In genomic region chr6:141326925-141327324, GRCh38 we compare ENCODE assay signal across 1 cellular context.
TF ChIP-seq lines count a peak whose summit lies in the region.

No MANE protein-coding gene starts in this region.

TF ChIP-seq in HEK293, 187 proteins besides CTCF, POLR2A, EP300 and RAD21 (continued from another document):
- TF ChIP-seq, protein P1, sequence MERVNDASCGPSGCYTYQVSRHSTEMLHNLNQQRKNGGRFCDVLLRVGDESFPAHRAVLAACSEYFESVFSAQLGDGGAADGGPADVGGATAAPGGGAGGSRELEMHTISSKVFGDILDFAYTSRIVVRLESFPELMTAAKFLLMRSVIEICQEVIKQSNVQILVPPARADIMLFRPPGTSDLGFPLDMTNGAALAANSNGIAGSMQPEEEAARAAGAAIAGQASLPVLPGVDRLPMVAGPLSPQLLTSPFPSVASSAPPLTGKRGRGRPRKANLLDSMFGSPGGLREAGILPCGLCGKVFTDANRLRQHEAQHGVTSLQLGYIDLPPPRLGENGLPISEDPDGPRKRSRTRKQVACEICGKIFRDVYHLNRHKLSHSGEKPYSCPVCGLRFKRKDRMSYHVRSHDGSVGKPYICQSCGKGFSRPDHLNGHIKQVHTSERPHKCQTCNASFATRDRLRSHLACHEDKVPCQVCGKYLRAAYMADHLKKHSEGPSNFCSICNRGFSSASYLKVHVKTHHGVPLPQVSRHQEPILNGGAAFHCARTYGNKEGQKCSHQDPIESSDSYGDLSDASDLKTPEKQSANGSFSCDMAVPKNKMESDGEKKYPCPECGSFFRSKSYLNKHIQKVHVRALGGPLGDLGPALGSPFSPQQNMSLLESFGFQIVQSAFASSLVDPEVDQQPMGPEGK (tag by site-specific recombination; IDR thresholded peaks at IDR 0.05), result 0 out of 2 replicates have a peak, but pooled peaks have one; percentile 0
- TF ChIP-seq ZNF274 (IDR thresholded peaks at IDR 0.05; ENCODE audit: low read length), result no peak
- TF ChIP-seq ZNF274 (tag by site-specific recombination; IDR thresholded peaks at IDR 0.05; ENCODE audit: borderline replicate concordance), result no peak
